In the genomic region with DNA sequence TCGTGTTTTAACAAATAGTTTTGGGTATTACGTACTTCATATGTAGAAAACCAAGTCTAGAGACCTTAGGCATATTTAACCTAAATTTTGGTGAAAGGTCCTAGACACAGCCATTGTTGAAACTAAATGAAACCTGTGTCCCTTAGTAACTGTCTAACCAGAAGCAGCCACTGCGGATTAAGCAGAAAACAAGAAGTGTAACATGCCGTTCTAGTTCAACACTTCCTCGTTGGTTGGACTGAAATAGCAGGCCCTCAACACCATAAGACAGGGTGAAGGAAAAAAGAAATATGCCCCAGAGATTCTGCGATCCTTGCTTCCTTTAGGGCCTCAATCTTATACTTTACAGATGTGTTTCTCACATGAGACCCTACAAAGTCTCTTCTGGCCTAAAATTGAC, we compare ENCODE assay signal across 1 cellular context.
TF ChIP-seq lines count a peak whose summit lies in the region.

No MANE protein-coding gene starts in this region.

TF ChIP-seq in HepG2, 621 proteins besides CTCF, POLR2A, EP300 and RAD21:
- TF ChIP-seq CC2D1A (CRISPR knock-in tag; IDR thresholded peaks at IDR 0.05), result no peak
- TF ChIP-seq NFE2L2 (IDR thresholded peaks at IDR 0.05; ENCODE audit: low read length), result no peak
- TF ChIP-seq, protein P1, sequence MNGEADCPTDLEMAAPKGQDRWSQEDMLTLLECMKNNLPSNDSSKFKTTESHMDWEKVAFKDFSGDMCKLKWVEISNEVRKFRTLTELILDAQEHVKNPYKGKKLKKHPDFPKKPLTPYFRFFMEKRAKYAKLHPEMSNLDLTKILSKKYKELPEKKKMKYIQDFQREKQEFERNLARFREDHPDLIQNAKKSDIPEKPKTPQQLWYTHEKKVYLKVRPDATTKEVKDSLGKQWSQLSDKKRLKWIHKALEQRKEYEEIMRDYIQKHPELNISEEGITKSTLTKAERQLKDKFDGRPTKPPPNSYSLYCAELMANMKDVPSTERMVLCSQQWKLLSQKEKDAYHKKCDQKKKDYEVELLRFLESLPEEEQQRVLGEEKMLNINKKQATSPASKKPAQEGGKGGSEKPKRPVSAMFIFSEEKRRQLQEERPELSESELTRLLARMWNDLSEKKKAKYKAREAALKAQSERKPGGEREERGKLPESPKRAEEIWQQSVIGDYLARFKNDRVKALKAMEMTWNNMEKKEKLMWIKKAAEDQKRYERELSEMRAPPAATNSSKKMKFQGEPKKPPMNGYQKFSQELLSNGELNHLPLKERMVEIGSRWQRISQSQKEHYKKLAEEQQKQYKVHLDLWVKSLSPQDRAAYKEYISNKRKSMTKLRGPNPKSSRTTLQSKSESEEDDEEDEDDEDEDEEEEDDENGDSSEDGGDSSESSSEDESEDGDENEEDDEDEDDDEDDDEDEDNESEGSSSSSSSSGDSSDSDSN (CRISPR knock-in tag; IDR thresholded peaks at IDR 0.05), result no peak
- TF ChIP-seq ZNF530 (CRISPR knock-in tag; IDR thresholded peaks at IDR 0.05; ENCODE audit: low read depth), result no peak
- no peak for TF ChIP-seq ZNF354B (CRISPR knock-in tag; IDR thresholded peaks at IDR 0.05)
- TF ChIP-seq RBM22 (optimal IDR thresholded peaks at IDR 0.05; ENCODE audit: low read length), result no peak
- TF ChIP-seq HMGA1 (CRISPR knock-in tag; conservative IDR thresholded peaks at IDR 0.05), result no peak
- no peak for TF ChIP-seq HNRNPH1 (optimal IDR thresholded peaks at IDR 0.05; ENCODE audit: low read depth, low read length)
- TF ChIP-seq ZMAT3 (CRISPR knock-in tag; conservative IDR thresholded peaks at IDR 0.05), result no peak
- TF ChIP-seq ZC3H4 (CRISPR knock-in tag; IDR thresholded peaks at IDR 0.05; ENCODE audit: borderline replicate concordance), result no peak
- no peak for TF ChIP-seq ZNF256 (CRISPR knock-in tag; conservative IDR thresholded peaks at IDR 0.05)
- TF ChIP-seq PAX8 (CRISPR knock-in tag; IDR thresholded peaks at IDR 0.05; ENCODE audit: borderline replicate concordance), result no peak
- no peak for TF ChIP-seq DR1 (CRISPR knock-in tag; IDR thresholded peaks at IDR 0.05)
- TF ChIP-seq ZNF101 (CRISPR knock-in tag; IDR thresholded peaks at IDR 0.05; ENCODE audit: borderline replicate concordance, low read depth), result no peak
- no peak for TF ChIP-seq GPN1 (CRISPR knock-in tag; IDR thresholded peaks at IDR 0.05; ENCODE audit: borderline replicate concordance)
- no peak for TF ChIP-seq CENPT (CRISPR knock-in tag; IDR thresholded peaks at IDR 0.05; ENCODE audit: low read depth)
- no peak for TF ChIP-seq PPARG (CRISPR knock-in tag; conservative IDR thresholded peaks at IDR 0.05)
